16 cellular contexts compared by ENCODE assay signal in genomic region chr1:243601720-243602119, GRCh38.
DNase-seq lines count a peak whose midpoint lies in the region; ATAC-seq, FAIRE-seq and TF ChIP-seq lines count a peak whose summit lies in the region.
"Had no signal": no experiment of that assay in that cellular context is flagged by ENCODE, and none has a peak within 500 bp of the region (broad histone marks: within the 10 kb centered on the region; RNA-seq: fewer than 3 reads in every experiment).

No MANE protein-coding gene starts in this region.

- TF ChIP-seq CTCF in HEK293 (tag by site-specific recombination; IDR thresholded peaks at IDR 0.05) (no peak), bronchial epithelial cell (IDR thresholded peaks at IDR 0.05; ENCODE audit: insufficient read depth, low read length, severe bottlenecking) (no peak), neural crest cell (conservative IDR thresholded peaks at IDR 0.05) (no peak), stomach (IDR thresholded peaks at IDR 0.05) (no peak)

- H3K27me3 Mint-ChIP-seq in activated naive CD4-positive, alpha-beta T cell treated with anti-CD3 and anti-CD28 coated beads, Interleukin-2, amount 50 U/mL, for 24 hours: no peaks in the 10 kb centered on the region
- no peaks in the 10 kb centered on the region for H3K27me3 Mint-ChIP-seq in neural crest cell (ENCODE audit: low read depth)
- no peaks in the 10 kb centered on the region for H3K27me3 Mint-ChIP-seq in T-helper 17 cell
- no peaks in the 10 kb centered on the region for H3K27me3 Mint-ChIP-seq in T-helper 2 cell treated with Interferon-gamma antibody and Interleukin-4, amounts not matched to agents 5 μg/mL and 100 μg/mL, for 36 hours (ENCODE audit: low read depth)
- H3K27me3 Mint-ChIP-seq: CD4-positive, alpha-beta memory T cell had no signal

- POLR2A ChIA-PET in HEK293 (lab: Yijun Ruan, JAX): no interaction called here

- ATAC-seq in T-helper 17 cell: no peak
- ATAC-seq: GM23338 had no signal

- CTCF ChIA-PET in HEK293 (lab: Yijun Ruan, JAX): no interaction called here

- H3K27ac ChIP-seq in HEK293 (ENCODE audit: extremely low read depth, low read depth, low read length): no peak overlapping the region
- no peak overlapping the region for H3K27ac ChIP-seq in stomach

- H3K4me3 Mint-ChIP-seq in activated naive CD4-positive, alpha-beta T cell treated with anti-CD3 and anti-CD28 coated beads, Interleukin-2, amount 50 U/mL, for 24 hours: no peak overlapping the region
- H3K4me3 Mint-ChIP-seq in neural crest cell (no peak overlapping the region), T-helper 17 cell (no peak overlapping the region)
- H3K4me3 Mint-ChIP-seq in T-helper 2 cell treated with Interferon-gamma antibody and Interleukin-4, amounts not matched to agents 5 μg/mL and 100 μg/mL, for 36 hours: no peak overlapping the region
- H3K4me3 Mint-ChIP-seq: CD4-positive, alpha-beta memory T cell; GM23338 had no signal

- H3K4me1 Mint-ChIP-seq in activated naive CD4-positive, alpha-beta T cell treated with anti-CD3 and anti-CD28 coated beads, Interleukin-2, amount 50 U/mL, for 24 hours: peaks cover 29% of the 10 kb centered on the region
- no peaks in the 10 kb centered on the region for H3K4me1 Mint-ChIP-seq in neural crest cell
- peaks cover 10% of the 10 kb centered on the region for H3K4me1 Mint-ChIP-seq in T-helper 17 cell
- H3K4me1 Mint-ChIP-seq in T-helper 2 cell treated with Interferon-gamma antibody and Interleukin-4, amounts not matched to agents 5 μg/mL and 100 μg/mL, for 36 hours (ENCODE audit: low read depth): peaks cover 14% of the 10 kb centered on the region

- H3K4me1 ChIP-seq in HEK293 (ENCODE audit: control insufficient read depth, insufficient read depth, low read length) (no peaks in the 10 kb centered on the region), stomach (no peaks in the 10 kb centered on the region)
- H3K4me1 ChIP-seq: Caco-2 had no signal

- H3K36me3 ChIP-seq in HEK293 (ENCODE audit: control insufficient read depth in 2 of 2, insufficient read depth in 1 of 2, low read length in 2 of 2): no peaks in the 10 kb centered on the region
- no peaks in the 10 kb centered on the region for H3K36me3 ChIP-seq in bronchial epithelial cell (ENCODE audit: control insufficient read depth, insufficient read depth, low read length)
- H3K36me3 ChIP-seq in stomach: peaks cover 0 to 20% (median 10%) of the 10 kb centered on the region in 4 donors

- no peak for TF ChIP-seq POLR2A in stomach (IDR thresholded peaks at IDR 0.05)

- H3K4me3 ChIP-seq in HEK293 (ENCODE audit: low read depth, low read length): no peak overlapping the region
- no peak overlapping the region for H3K4me3 ChIP-seq in bronchial epithelial cell (ENCODE audit: low read depth, low read length)
- no peak overlapping the region for H3K4me3 ChIP-seq in stomach
- H3K4me3 ChIP-seq: GM23338 had no signal

- no peak for FAIRE-seq in bronchial epithelial cell (lab: Jason Lieb, UNC)

- H3K36me3 Mint-ChIP-seq in activated naive CD4-positive, alpha-beta T cell treated with anti-CD3 and anti-CD28 coated beads, Interleukin-2, amount 50 U/mL, for 24 hours: peaks cover 36% of the 10 kb centered on the region
- H3K36me3 Mint-ChIP-seq in neural crest cell (ENCODE audit: low read depth): peaks cover 23% of the 10 kb centered on the region
- H3K36me3 Mint-ChIP-seq in T-helper 17 cell (ENCODE audit: low read depth): peaks cover 3% of the 10 kb centered on the region
- peaks cover 46% of the 10 kb centered on the region for H3K36me3 Mint-ChIP-seq in T-helper 2 cell treated with Interferon-gamma antibody and Interleukin-4, amounts not matched to agents 5 μg/mL and 100 μg/mL, for 36 hours (ENCODE audit: low read depth)

- DNase-seq in activated naive CD4-positive, alpha-beta T cell treated with Interleukin-2 at 50 U/mL for 16 hours: no peak
- DNase-seq in bronchial epithelial cell (ENCODE audit: low read depth) (peak; percentile 22), neural crest cell (ENCODE audit: low read depth, low spot score) (no peak), T-helper 17 cell (no peak), stomach (no peak)
- DNase-seq in T-helper 2 cell treated with Interferon-gamma antibody and Interleukin-4, amounts not matched to agents 5 μg/mL and 100 μg/mL, for 36 hours (ENCODE audit: low spot score): no peak
- DNase-seq: C1 segment of cervical spinal cord; Caco-2; CD4-positive, alpha-beta memory T cell; DMS153; DND-41; H7; HCEC 1CT had no signal

- peak overlapping the region; percentile 23 for H3K27ac Mint-ChIP-seq in activated naive CD4-positive, alpha-beta T cell treated with anti-CD3 and anti-CD28 coated beads, Interleukin-2, amount 50 U/mL, for 24 hours
- peak overlapping the region; percentile 76 for H3K27ac Mint-ChIP-seq in neural crest cell (ENCODE audit: unreplicated experiment)
- no peak overlapping the region for H3K27ac Mint-ChIP-seq in T-helper 17 cell
- H3K27ac Mint-ChIP-seq in T-helper 2 cell treated with Interferon-gamma antibody and Interleukin-4, amounts not matched to agents 5 μg/mL and 100 μg/mL, for 36 hours: no peak overlapping the region
- H3K27ac Mint-ChIP-seq: GM23338 had no signal

- H3K9me3 Mint-ChIP-seq in activated naive CD4-positive, alpha-beta T cell treated with anti-CD3 and anti-CD28 coated beads, Interleukin-2, amount 50 U/mL, for 24 hours: peaks cover 13% of the 10 kb centered on the region
- H3K9me3 Mint-ChIP-seq in neural crest cell: peaks cover 2% of the 10 kb centered on the region
- H3K9me3 Mint-ChIP-seq in T-helper 2 cell treated with Interferon-gamma antibody and Interleukin-4, amounts not matched to agents 5 μg/mL and 100 μg/mL, for 36 hours: peaks cover 32% of the 10 kb centered on the region

- no peaks in the 10 kb centered on the region for H3K27me3 ChIP-seq in bronchial epithelial cell (ENCODE audit: control insufficient read depth, insufficient read depth, low read length)
- no peaks in the 10 kb centered on the region for H3K27me3 ChIP-seq in stomach

- intact Hi-C loops in stomach (cut with DNase I; ENCODE audit: low total_unique reads): no loop called here

- H3K9me3 ChIP-seq in HEK293 (ENCODE audit: control insufficient read depth, insufficient read depth, low read depth, low read length) (no peaks in the 10 kb centered on the region), T-helper 17 cell (ENCODE audit: control insufficient read depth, low read length, poor library complexity, severe bottlenecking) (no peaks in the 10 kb centered on the region), stomach (peaks cover 0 to 16% (median 4%) of the 10 kb centered on the region in 4 donors)

- no peak for TF ChIP-seq EP300 in stomach (IDR thresholded peaks at IDR 0.05)

TF ChIP-seq in HEK293, 187 proteins besides CTCF, POLR2A, EP300 and RAD21:
- TF ChIP-seq ZSCAN5A (tag by site-specific recombination; IDR thresholded peaks at IDR 0.05): no peak
- 0 out of 2 replicates have a peak, but pooled peaks have one; percentile 52 for TF ChIP-seq ZNF626 (tag by site-specific recombination; IDR thresholded peaks at IDR 0.05)
- TF ChIP-seq ZNF133 (tag by site-specific recombination; IDR thresholded peaks at IDR 0.05): peak; percentile 97
- TF ChIP-seq SETDB1 (IDR thresholded peaks at IDR 0.05; ENCODE audit: insufficient read length, low read length): peak; percentile 73
- no peak for TF ChIP-seq ZBTB26 (tag by site-specific recombination; optimal IDR thresholded peaks at IDR 0.05)

Comparison
In these comparisons a context has a peak if more than half of its experiments do, and no peak if none do; other contexts are left out.
1. H3K27ac Mint-ChIP-seq: peak in activated naive CD4-positive, alpha-beta T cell treated with anti-CD3 and anti-CD28 coated beads, Interleukin-2, amount 50 U/mL, for 24 hours (single experiment) and neural crest cell (single experiment); none in T-helper 17 cell (single experiment) and T-helper 2 cell treated with Interferon-gamma antibody and Interleukin-4, amounts not matched to agents 5 μg/mL and 100 μg/mL, for 36 hours (single experiment).